1 cellular context compared by ENCODE assay signal in genomic region chr2:70124983-70125480, GRCh38.
TF ChIP-seq lines count a peak whose summit lies in the region.

No MANE protein-coding gene starts in this region.

TF ChIP-seq in H1, 55 proteins besides CTCF, POLR2A, EP300 and RAD21:
- TF ChIP-seq PHF8 (conservative IDR thresholded peaks at IDR 0.05; ENCODE audit: low read depth, low read length) (peak; percentile 74; the same call in 1 of the 2 replicates), POLR2AphosphoS5 (IDR thresholded peaks at IDR 0.05; ENCODE audit: low read depth, low read length) (peak; percentile 97), TCF12 (IDR thresholded peaks at IDR 0.05; ENCODE audit: low read depth, low read length) (0 out of 2 replicates have a peak, but pooled peaks have one; percentile 10), ZNF274 (IDR thresholded peaks at IDR 0.05; ENCODE audit: borderline replicate concordance, extremely low read depth, low read length) (no peak), USF2 (IDR thresholded peaks at IDR 0.05; ENCODE audit: low read length) (no peak), MAX (IDR thresholded peaks at IDR 0.05) (peak; percentile 89), SIN3A (conservative IDR thresholded peaks at IDR 0.05 in 1 of 2, IDR thresholded peaks at IDR 0.05 in 1 of 2; ENCODE audit: low read depth in 1 of 2, low read length in 2 of 2) (peak in 1 of 2 experiments; percentile 34; a peak in 1 of 4 replicates), SIRT6 (IDR thresholded peaks at IDR 0.05; ENCODE audit: low read length) (no peak), SIX5 (IDR thresholded peaks at IDR 0.05; ENCODE audit: low read depth, low read length) (no peak), TBP (IDR thresholded peaks at IDR 0.05; ENCODE audit: low read depth, low read length) (peak; percentile 81), NRF1 (IDR thresholded peaks at IDR 0.05; ENCODE audit: low read depth, low read length) (peak; percentile 49; the same call in 1 of the 2 replicates), SP1 (IDR thresholded peaks at IDR 0.05; ENCODE audit: low read depth, low read length) (0 out of 2 replicates have a peak, but pooled peaks have one; percentile 27), KDM1A (IDR thresholded peaks at IDR 0.05; ENCODE audit: borderline replicate concordance, low read length) (no peak), RBBP5 (IDR thresholded peaks at IDR 0.05; ENCODE audit: borderline replicate concordance, low read depth, low read length) (no peak), FOSL1 (IDR thresholded peaks at IDR 0.05; ENCODE audit: insufficient read depth, low read depth, low read length) (no peak), CBX5 (IDR thresholded peaks at IDR 0.05; ENCODE audit: low read depth, low read length) (no peak), TAF7 (optimal IDR thresholded peaks at IDR 0.05; ENCODE audit: borderline replicate concordance, low read depth, low read length) (peak; percentile 45), EGR1 (IDR thresholded peaks at IDR 0.05; ENCODE audit: borderline replicate concordance, low read depth, low read length) (peak; percentile 97), RNF2 (IDR thresholded peaks at IDR 0.05; ENCODE audit: borderline replicate concordance, low read depth, low read length, missing control alignments, poor library complexity, severe bottlenecking) (no peak), E2F6 (IDR thresholded peaks at IDR 0.05) (peak; percentile 39; the same call in 1 of the 2 replicates), POU5F1 (IDR thresholded peaks at IDR 0.05; ENCODE audit: low read depth, low read length) (no peak), CTBP2 (IDR thresholded peaks at IDR 0.05; ENCODE audit: borderline replicate concordance, insufficient read depth, insufficient read length, low read length) (no peak), TAF1 (IDR thresholded peaks at IDR 0.05; ENCODE audit: low read depth, low read length) (peak; percentile 92), YY1 (IDR thresholded peaks at IDR 0.05; ENCODE audit: low read depth, low read length) (peak; percentile 69; the same call in 1 of the 2 replicates)
